1 cellular context compared by ENCODE assay signal in genomic region chr9:94259077-94259847, GRCh38.
TF ChIP-seq lines count a peak whose summit lies in the region.

Gene ZNF169 (plus strand): TSS chr9:94259298. CDS start chr9:94278813, 19,515 bp downstream.

TF ChIP-seq in HCT116, 20 proteins besides CTCF, POLR2A, EP300 and RAD21 (continued from another document):
- TF ChIP-seq ATF3 (IDR thresholded peaks at IDR 0.05) (no peak), ELF1 (IDR thresholded peaks at IDR 0.05; ENCODE audit: borderline replicate concordance, low read depth) (peak; percentile 100), CBX3 (IDR thresholded peaks at IDR 0.05; ENCODE audit: low read depth) (no peak), JUND (IDR thresholded peaks at IDR 0.05) (no peak), EZH2phosphoT487 (IDR thresholded peaks at IDR 0.05; ENCODE audit: borderline replicate concordance) (no peak), EZH2 (IDR thresholded peaks at IDR 0.05) (no peak), MAX (IDR thresholded peaks at IDR 0.05) (peak; percentile 67; the same call in 1 of the 2 replicates), SRF (IDR thresholded peaks at IDR 0.05; ENCODE audit: low read depth) (no peak), SP1 (IDR thresholded peaks at IDR 0.05; ENCODE audit: low read depth) (peak; percentile 73)
TF ChIP-seq in HCT116: peak in this region for 6.
